In the genomic region with DNA sequence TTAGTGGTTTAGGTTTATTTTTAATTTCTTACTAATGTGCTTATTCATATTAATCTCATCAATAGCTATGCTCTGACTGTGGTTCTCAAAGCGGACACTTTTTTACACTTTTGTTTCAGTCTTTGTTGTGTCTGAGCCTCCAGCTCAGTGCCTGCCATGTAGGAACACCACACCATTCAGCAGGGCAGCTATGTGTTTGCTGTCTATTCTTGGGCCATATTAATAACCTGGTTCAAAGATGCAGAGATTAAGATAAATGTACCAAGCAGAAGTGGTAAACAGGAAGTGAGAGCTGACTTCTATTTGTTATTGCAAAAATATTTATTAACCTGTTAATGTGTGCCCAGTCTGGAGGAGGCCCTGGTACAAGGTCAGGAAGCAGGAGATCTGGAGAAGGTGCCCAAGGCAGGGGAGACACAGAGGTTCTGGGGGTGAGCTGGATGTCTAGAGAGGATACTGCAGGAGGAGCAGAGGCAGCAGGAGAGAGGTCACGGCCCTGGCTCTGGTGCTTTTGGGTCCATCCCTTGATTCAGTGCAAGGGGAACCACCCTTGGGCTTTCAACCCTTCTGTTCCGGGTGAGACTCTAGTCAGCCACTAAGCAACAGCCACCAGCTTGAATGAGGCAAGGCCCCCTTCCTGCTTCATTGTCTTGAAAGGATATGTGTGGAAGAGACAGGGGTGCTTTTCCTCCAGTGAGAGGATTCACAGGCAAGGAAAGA, we compare ENCODE assay signal across 9 cellular contexts. TPM values are rescaled to one million over a fixed set of nuclear protein-coding genes. Genes with fewer than 3 reads are reported as not detected.
DNase-seq lines count a peak whose midpoint lies in the region; ATAC-seq lines count a peak whose summit lies in the region.
"Had no signal": no experiment of that assay in that cellular context is flagged by ENCODE, and none has a peak within 500 bp of the region (broad histone marks: within the 10 kb centered on the region; RNA-seq: fewer than 3 reads in every experiment).

No MANE protein-coding gene starts in this region.

- DNase-seq in activated CD8-positive, alpha-beta memory T cell treated with anti-CD3 and anti-CD28 coated beads, Interleukin-2, amount 10 ng/mL, durations not matched to agents 7 days and 5 days: no peak
- no peak for DNase-seq in activated CD8-positive, alpha-beta memory T cell treated with anti-CD3 and anti-CD28 coated beads, Interleukin-2, amount 50 U/mL, for 4 hours
- DNase-seq in substantia nigra (lab: John Stamatoyannopoulos, UW): no peak
- no peak for DNase-seq in AG08395 (ENCODE audit: low spot score)
- no peak for DNase-seq in NCI-H82 treated with DMSO at 0.1 percent for 48 hours (lab: John Stamatoyannopoulos, UW; ENCODE audit: unreplicated experiment)

- no peak for ATAC-seq in activated CD8-positive, alpha-beta memory T cell treated with anti-CD3 and anti-CD28 coated beads, Interleukin-2, amount 10 ng/mL, durations not matched to agents 7 days and 5 days
- ATAC-seq in HG03135 (IDR thresholded peaks at IDR 0.05; ENCODE audit: unreplicated experiment): peak; percentile 44
- ATAC-seq in HG03457 (IDR thresholded peaks at IDR 0.05; ENCODE audit: unreplicated experiment): no peak

- H3K4me3 Mint-ChIP-seq in activated CD8-positive, alpha-beta memory T cell treated with anti-CD3 and anti-CD28 coated beads, Interleukin-2, amount 10 ng/mL, durations not matched to agents 7 days and 5 days: peak overlapping the region; percentile 2
- peak overlapping the region; percentile 87 for H3K4me3 Mint-ChIP-seq in dendritic cell treated with granulocyte-macrophage colony-stimulating factor and Interleukin-4, amounts not matched to agents 40 ng/mL and 50 ng/mL, for 4 days

- peaks cover 21% of the 10 kb centered on the region for H3K4me1 Mint-ChIP-seq in activated CD8-positive, alpha-beta memory T cell treated with anti-CD3 and anti-CD28 coated beads, Interleukin-2, amount 10 ng/mL, durations not matched to agents 7 days and 5 days
- peaks cover 61% of the 10 kb centered on the region for H3K4me1 Mint-ChIP-seq in dendritic cell treated with granulocyte-macrophage colony-stimulating factor and Interleukin-4, amounts not matched to agents 40 ng/mL and 50 ng/mL, for 4 days (ENCODE audit: low read depth)

- CTCF ChIA-PET in activated CD8-positive, alpha-beta memory T cell treated with anti-CD3 and anti-CD28 coated beads, Interleukin-2, amount 10 ng/mL, durations not matched to agents 7 days and 5 days (lab: Charles Lee): interaction anchor here (0.6 to 1.0 kb wide), 2 partner anchors 185 to 758 kb away, joined by 3 to 4 read pairs; no protein-coding TSS in a partner anchor

- peaks cover 10% of the 10 kb centered on the region for H3K36me3 Mint-ChIP-seq in activated CD8-positive, alpha-beta memory T cell treated with anti-CD3 and anti-CD28 coated beads, Interleukin-2, amount 10 ng/mL, durations not matched to agents 7 days and 5 days
- H3K36me3 Mint-ChIP-seq in dendritic cell treated with granulocyte-macrophage colony-stimulating factor and Interleukin-4, amounts not matched to agents 40 ng/mL and 50 ng/mL, for 4 days (ENCODE audit: low read depth): peaks cover 64% of the 10 kb centered on the region

- H3K27me3 Mint-ChIP-seq in activated CD8-positive, alpha-beta memory T cell treated with anti-CD3 and anti-CD28 coated beads, Interleukin-2, amount 10 ng/mL, durations not matched to agents 7 days and 5 days: peaks cover 23% of the 10 kb centered on the region
- H3K27me3 Mint-ChIP-seq in dendritic cell treated with granulocyte-macrophage colony-stimulating factor and Interleukin-4, amounts not matched to agents 40 ng/mL and 50 ng/mL, for 4 days: peaks cover 8% of the 10 kb centered on the region

- peak overlapping the region; percentile 42 for H3K27ac ChIP-seq in substantia nigra (ENCODE audit: low read depth, low read length, poor library complexity, severe bottlenecking)
- H3K27ac ChIP-seq: KMS-11 had no signal

- intact Hi-C loops in dendritic cell treated with granulocyte-macrophage colony-stimulating factor and Interleukin-4, amounts not matched to agents 40 ng/mL and 50 ng/mL, for 4 days (cut with micrococcal nuclease): loop anchor here (1.0 kb wide), 1 partner anchor 30 kb away; no protein-coding TSS in a partner anchor

- H3K27ac Mint-ChIP-seq in activated CD8-positive, alpha-beta memory T cell treated with anti-CD3 and anti-CD28 coated beads, Interleukin-2, amount 10 ng/mL, durations not matched to agents 7 days and 5 days: no peak overlapping the region
- peak overlapping the region; percentile 95 for H3K27ac Mint-ChIP-seq in dendritic cell treated with granulocyte-macrophage colony-stimulating factor and Interleukin-4, amounts not matched to agents 40 ng/mL and 50 ng/mL, for 4 days

- H3K9me3 Mint-ChIP-seq in activated CD8-positive, alpha-beta memory T cell treated with anti-CD3 and anti-CD28 coated beads, Interleukin-2, amount 10 ng/mL, durations not matched to agents 7 days and 5 days (ENCODE audit: low read depth): peaks cover 8% of the 10 kb centered on the region
- H3K9me3 Mint-ChIP-seq in dendritic cell treated with granulocyte-macrophage colony-stimulating factor and Interleukin-4, amounts not matched to agents 40 ng/mL and 50 ng/mL, for 4 days: peaks cover 42% of the 10 kb centered on the region

RNA-seq across cellular contexts. Expression of gene TBXAS1, which starts 1.9 kb away (rescaled TPM):
- 1 to 10 TPM; 1.7 to 3.9 TPM for total RNA-seq in activated CD8-positive, alpha-beta memory T cell treated with anti-CD3 and anti-CD28 coated beads, Interleukin-2, amount 10 ng/mL, durations not matched to agents 7 days and 5 days

RNA-seq across cellular contexts. Expression of gene HIPK2, which starts 53.1 kb away (rescaled TPM):
- total RNA-seq in activated CD8-positive, alpha-beta memory T cell treated with anti-CD3 and anti-CD28 coated beads, Interleukin-2, amount 10 ng/mL, durations not matched to agents 7 days and 5 days: 10 to 100 TPM; 20.2 to 21.4 TPM
